18 cellular contexts compared by ENCODE assay signal in genomic region chr4:84051728-84052127, GRCh38.
"Had no signal": no experiment of that assay in that cellular context is flagged by ENCODE, and none has a peak within 500 bp of the region (broad histone marks: within the 10 kb centered on the region; RNA-seq: fewer than 3 reads in every experiment).

No MANE protein-coding gene starts in this region.

- H3K9me3 ChIP-seq: sigmoid colon, upper lobe of right lung had no signal

- H3K27me3 Mint-ChIP-seq: activated CD4-positive, alpha-beta memory T cell treated with anti-CD3 and anti-CD28 coated beads for 36 hours; activated CD4-positive, alpha-beta T cell treated with anti-CD3 and anti-CD28 coated beads for 36 hours; activated naive CD8-positive, alpha-beta T cell treated with anti-CD3 and anti-CD28 coated beads for 36 hours; dendritic cell treated with granulocyte-macrophage colony-stimulating factor and Interleukin-4, amounts not matched to agents 40 ng/mL and 50 ng/mL, for 4 days had no signal

- H3K4me3 ChIP-seq: cardiac muscle cell, lung, sigmoid colon, upper lobe of right lung had no signal

- H3K4me3 Mint-ChIP-seq: activated CD4-positive, alpha-beta memory T cell treated with anti-CD3 and anti-CD28 coated beads for 36 hours; activated CD4-positive, alpha-beta T cell treated with anti-CD3 and anti-CD28 coated beads for 36 hours; activated naive CD8-positive, alpha-beta T cell treated with anti-CD3 and anti-CD28 coated beads for 36 hours; activated T-helper 1 cell treated with anti-CD3 and anti-CD28 coated beads, Interleukin-12 subunit alpha, Interleukin-12 subunit beta, Interleukin-2, Interleukin-4 antibody, amounts not matched to agents 30 ng/mL and 10 ng/mL and 1 ng/mL, durations not matched to agents 14 hours and 24 hours and 36 hours; dendritic cell treated with granulocyte-macrophage colony-stimulating factor and Interleukin-4, amounts not matched to agents 40 ng/mL and 50 ng/mL, for 4 days; natural killer cell; T-helper 2 cell treated with Interferon-gamma antibody and Interleukin-4, amounts not matched to agents 5 μg/mL and 100 μg/mL, for 36 hours had no signal

- H3K27ac Mint-ChIP-seq: activated CD4-positive, alpha-beta memory T cell treated with anti-CD3 and anti-CD28 coated beads for 36 hours; activated CD4-positive, alpha-beta T cell treated with anti-CD3 and anti-CD28 coated beads for 36 hours; activated naive CD8-positive, alpha-beta T cell treated with anti-CD3 and anti-CD28 coated beads for 36 hours; activated T-helper 1 cell treated with anti-CD3 and anti-CD28 coated beads, Interleukin-12 subunit alpha, Interleukin-12 subunit beta, Interleukin-2, Interleukin-4 antibody, amounts not matched to agents 30 ng/mL and 10 ng/mL and 1 ng/mL, durations not matched to agents 14 hours and 24 hours and 36 hours; dendritic cell treated with granulocyte-macrophage colony-stimulating factor and Interleukin-4, amounts not matched to agents 40 ng/mL and 50 ng/mL, for 4 days; natural killer cell; T-helper 2 cell treated with Interferon-gamma antibody and Interleukin-4, amounts not matched to agents 5 μg/mL and 100 μg/mL, for 36 hours had no signal

- H3K36me3 ChIP-seq: cardiac muscle cell, sigmoid colon, upper lobe of right lung had no signal

- H3K36me3 Mint-ChIP-seq: activated CD4-positive, alpha-beta memory T cell treated with anti-CD3 and anti-CD28 coated beads for 36 hours; activated naive CD8-positive, alpha-beta T cell treated with anti-CD3 and anti-CD28 coated beads for 36 hours; natural killer cell had no signal

- H3K27ac ChIP-seq: cardiac muscle cell, sigmoid colon, upper lobe of right lung had no signal

- H3K4me1 Mint-ChIP-seq: activated CD4-positive, alpha-beta T cell treated with anti-CD3 and anti-CD28 coated beads for 36 hours; activated naive CD8-positive, alpha-beta T cell treated with anti-CD3 and anti-CD28 coated beads for 36 hours; natural killer cell had no signal

- ATAC-seq: activated CD4-positive, alpha-beta T cell treated with anti-CD3 and anti-CD28 coated beads for 36 hours; left lobe of liver; natural killer cell; upper lobe of right lung had no signal

- H3K27me3 ChIP-seq: cardiac muscle cell, sigmoid colon, upper lobe of right lung had no signal

- H3K9me3 Mint-ChIP-seq: activated CD4-positive, alpha-beta memory T cell treated with anti-CD3 and anti-CD28 coated beads for 36 hours; activated naive CD8-positive, alpha-beta T cell treated with anti-CD3 and anti-CD28 coated beads for 36 hours; activated T-helper 1 cell treated with anti-CD3 and anti-CD28 coated beads, Interleukin-12 subunit alpha, Interleukin-12 subunit beta, Interleukin-2, Interleukin-4 antibody, amounts not matched to agents 30 ng/mL and 10 ng/mL and 1 ng/mL, durations not matched to agents 14 hours and 24 hours and 36 hours; T-helper 2 cell treated with Interferon-gamma antibody and Interleukin-4, amounts not matched to agents 5 μg/mL and 100 μg/mL, for 36 hours had no signal

- DNase-seq: activated CD4-positive, alpha-beta memory T cell treated with anti-CD3 and anti-CD28 coated beads for 36 hours; activated CD4-positive, alpha-beta T cell treated with anti-CD3 and anti-CD28 coated beads for 36 hours; activated naive CD8-positive, alpha-beta T cell treated with anti-CD3 and anti-CD28 coated beads for 36 hours; activated T-cell treated with anti-CD3 and anti-CD28 coated beads for 4 hours; amniotic stem cell; effector memory CD4-positive, alpha-beta T cell; kidney; natural killer cell; sigmoid colon; stimulated activated CD8-positive, alpha-beta memory T cell treated with anti-CD3 and anti-CD28 coated beads, Interleukin-4, amount 100 ng/mL, for 48 hours; stimulated activated naive CD4-positive, alpha-beta T cell; upper lobe of right lung had no signal

- H3K4me1 ChIP-seq: sigmoid colon, upper lobe of right lung had no signal
